Comparison of ENCODE assay signal across 17 cellular contexts in the genomic region with DNA sequence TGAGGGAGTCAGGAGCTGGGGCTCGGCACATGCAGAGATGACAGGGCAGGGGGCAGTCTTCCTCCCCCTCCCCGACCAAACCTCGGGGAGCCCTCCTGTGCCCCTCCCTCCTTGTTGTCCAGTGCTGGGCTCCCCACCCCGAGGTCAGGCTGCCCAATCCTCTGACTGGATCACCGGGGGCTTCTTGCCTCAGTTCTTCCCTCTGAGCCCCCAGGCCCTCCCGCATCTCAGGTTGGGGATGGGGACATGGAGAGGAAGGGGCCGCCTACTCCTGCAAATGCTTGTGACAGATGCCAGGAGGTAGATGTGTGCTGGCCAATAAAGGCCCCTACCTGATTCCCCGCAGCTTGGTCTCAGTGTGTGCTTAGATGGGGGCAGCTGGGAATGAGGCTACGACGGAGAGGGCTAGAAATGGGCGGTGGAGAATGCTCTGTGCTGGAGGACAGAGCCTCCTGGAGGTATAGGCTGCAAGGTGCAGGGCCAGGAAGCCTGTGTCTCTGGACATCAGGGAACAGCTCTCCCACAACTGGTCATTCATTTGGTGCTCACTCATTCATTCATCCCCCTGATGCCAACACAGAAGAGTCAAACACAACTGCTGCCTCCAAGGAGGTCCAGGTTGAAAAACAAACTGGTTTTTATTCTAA. TPM values are rescaled to one million over a fixed set of nuclear protein-coding genes. Genes with fewer than 3 reads are reported as not detected.
DNase-seq lines count a peak whose midpoint lies in the region; ATAC-seq, FAIRE-seq and TF ChIP-seq lines count a peak whose summit lies in the region.
"Had no signal": no experiment of that assay in that cellular context is flagged by ENCODE, and none has a peak within 500 bp of the region (broad histone marks: within the 10 kb centered on the region; RNA-seq: fewer than 3 reads in every experiment).

No MANE protein-coding gene starts in this region.

- WGBS in GM12878 (ENCODE audit: insufficient coverage, insufficient replicate concordance, low lambda C conversion rate, missing lambda C conversion rate), result 88% methylated on average over 11 of the region's 11 CpGs
- WGBS in mesendoderm (ENCODE audit: extremely low coverage, insufficient coverage, low lambda C conversion rate), result no CpG with 5 or more reads among the region's 11 CpGs

- no peak overlapping the region for H2AK5ac ChIP-seq in mesendoderm (ENCODE audit: low read length)

- no peak for TF ChIP-seq RAD21 in GM12878 (IDR thresholded peaks at IDR 0.05; ENCODE audit: insufficient read depth, low read depth, low read length)

- CTCF ChIA-PET in GM12878 (lab: Yijun Ruan, JAX), result interaction anchor here (0.7 to 2.7 kb wide), 2 partner anchors 14 to 105 kb away, joined by 3 to 7 read pairs; no protein-coding TSS in a partner anchor
- CTCF ChIA-PET in CD8-positive, alpha-beta memory T cell (lab: Charles Lee), result no interaction called here

- intact Hi-C loops in GM12878 (cut with micrococcal nuclease; ENCODE audit: unreplicated experiment) (no loop called here), vagina (cut with DNase I) (no loop called here)

- BruUV-seq in GM12878 (replicated peaks; lab: Mats Ljungman, UMichigan), result no TSS peak

- no peaks in the 10 kb centered on the region for H3K4me1 ChIP-seq in GM12878 (ENCODE audit: control insufficient read depth, insufficient read depth, low read length)
- H3K4me1 ChIP-seq in mesendoderm (ENCODE audit: control insufficient read depth, low read depth, low read length), result no peaks in the 10 kb centered on the region
- no peaks in the 10 kb centered on the region for H3K4me1 ChIP-seq in vagina
- no peaks in the 10 kb centered on the region for H3K4me1 ChIP-seq in CD8-positive, alpha-beta memory T cell (ENCODE audit: insufficient read depth, low read length)
- H3K4me1 ChIP-seq: prostate gland, SJSA1 had no signal

- H3K4me3 ChIP-seq in GM12878, result no peak overlapping the region
- H3K4me3 ChIP-seq in mesendoderm (ENCODE audit: low read length), result no peak overlapping the region
- no peak overlapping the region for H3K4me3 ChIP-seq in vagina
- H3K4me3 ChIP-seq in CD8-positive, alpha-beta memory T cell (ENCODE audit: low read length), result no peak overlapping the region
- H3K4me3 ChIP-seq: prostate gland, SJSA1 had no signal

- no peak overlapping the region for H4K5ac ChIP-seq in mesendoderm (ENCODE audit: low read length)

- RAD21 ChIA-PET in GM12878 (lab: Charles Lee; ENCODE audit: unreplicated experiment), result no interaction called here

- no peak overlapping the region for H2BK5ac ChIP-seq in mesendoderm (ENCODE audit: low read length)

- no peak for FAIRE-seq in GM12878 (lab: Jason Lieb, UNC)
- FAIRE-seq: GM18507 had no signal

- H3K4me3 Mint-ChIP-seq in CD8-positive, alpha-beta memory T cell, result no peak overlapping the region
- H3K4me3 Mint-ChIP-seq: activated naive CD4-positive, alpha-beta T cell treated with anti-CD3 and anti-CD28 coated beads, Interleukin-2, amount 50 U/mL, for 24 hours had no signal

- in situ Hi-C loops in GM12878 (cut with MboI), result no loop called here

- no peak overlapping the region for H3K9ac ChIP-seq in GM12878 (ENCODE audit: control insufficient read depth, insufficient read depth, low read length)
- no peak overlapping the region for H3K9ac ChIP-seq in mesendoderm (ENCODE audit: low read length)

- no peak overlapping the region for H3K23ac ChIP-seq in mesendoderm (ENCODE audit: low read length)

- no peak overlapping the region for H2AFZ ChIP-seq in GM12878 (ENCODE audit: control insufficient read depth, low read depth, low read length)

- H3K27me3 ChIP-seq in GM12878 (replicated peaks in 1 of 2; ENCODE audit: control insufficient read depth in 2 of 2, insufficient read depth in 2 of 2, low read length in 1 of 2) (no peaks in the 10 kb centered on the region), mesendoderm (ENCODE audit: insufficient read depth, low read length, poor library complexity) (no peaks in the 10 kb centered on the region), vagina (no peaks in the 10 kb centered on the region)
- H3K27me3 ChIP-seq in CD8-positive, alpha-beta memory T cell (ENCODE audit: insufficient read depth, low read length, poor library complexity, severe bottlenecking), result no peaks in the 10 kb centered on the region
- H3K27me3 ChIP-seq: SJSA1 had no signal

- peak in 2 of 3 experiments; percentile 11 to 15; a peak in 2 of 6 replicates for TF ChIP-seq CTCF in GM12878 (IDR thresholded peaks at IDR 0.05 in 2 of 3, conservative IDR thresholded peaks at IDR 0.05 in 1 of 3; ENCODE audit: control insufficient read depth in 2 of 3, extremely low read depth in 1 of 3, insufficient read depth in 1 of 3, low read depth in 3 of 3, low read length in 3 of 3)
- no peak for TF ChIP-seq CTCF in vagina (IDR thresholded peaks at IDR 0.05)

- H3K18ac ChIP-seq in mesendoderm (ENCODE audit: low read length), result no peak overlapping the region

- TF ChIP-seq EP300 in GM12878 (IDR thresholded peaks at IDR 0.05; ENCODE audit: borderline replicate concordance in 1 of 2, control insufficient read depth in 1 of 2, low read depth in 2 of 2, low read length in 2 of 2), result no peak

- H3K27ac ChIP-seq in GM12878 (ENCODE audit: control insufficient read depth, insufficient read depth) (no peak overlapping the region), mesendoderm (ENCODE audit: low read depth, low read length) (no peak overlapping the region), vagina (no peak overlapping the region)
- H3K27ac ChIP-seq in CD8-positive, alpha-beta memory T cell (ENCODE audit: low read depth, low read length), result no peak overlapping the region
- H3K27ac ChIP-seq: C4-2B, prostate gland, SJSA1 had no signal

- peaks cover 0 to 1% (median 0%) of the 10 kb centered on the region in 5 donors for H3K9me3 Mint-ChIP-seq in CD8-positive, alpha-beta memory T cell
- H3K9me3 Mint-ChIP-seq: activated naive CD4-positive, alpha-beta T cell treated with anti-CD3 and anti-CD28 coated beads, Interleukin-2, amount 50 U/mL, for 24 hours had no signal

- peaks cover 2% of the 10 kb centered on the region for H3K79me1 ChIP-seq in mesendoderm (ENCODE audit: low read length)

- H3K79me2 ChIP-seq in GM12878 (ENCODE audit: control insufficient read depth, insufficient read depth, low read length) (no peaks in the 10 kb centered on the region), mesendoderm (ENCODE audit: control insufficient read depth, insufficient read depth, low read length) (no peaks in the 10 kb centered on the region)

- no peaks in the 10 kb centered on the region for H3K4me1 Mint-ChIP-seq in CD8-positive, alpha-beta memory T cell

- H4K20me1 ChIP-seq in GM12878 (ENCODE audit: control insufficient read depth, insufficient read depth), result no peaks in the 10 kb centered on the region

- ATAC-seq in GM12878, result peak; percentile 28
- ATAC-seq in HG02763 (IDR thresholded peaks at IDR 0.05; ENCODE audit: unreplicated experiment), result no peak

- H3K36me3 Mint-ChIP-seq in CD8-positive, alpha-beta memory T cell, result peaks cover 0 to 4% (median 0%) of the 10 kb centered on the region in 3 donors
- H3K36me3 Mint-ChIP-seq: activated naive CD4-positive, alpha-beta T cell treated with anti-CD3 and anti-CD28 coated beads, Interleukin-2, amount 50 U/mL, for 24 hours had no signal

- H3K4ac ChIP-seq in mesendoderm (ENCODE audit: low read depth, low read length), result no peak overlapping the region

- SMC1A ChIA-PET in GM12878 (lab: Charles Lee; ENCODE audit: uncharacterized antibody, unreplicated experiment), result no interaction called here

- peaks cover 0 to 1% of the 10 kb centered on the region in 2 donors for H3K27me3 Mint-ChIP-seq in CD8-positive, alpha-beta memory T cell
- H3K27me3 Mint-ChIP-seq: activated naive CD4-positive, alpha-beta T cell treated with anti-CD3 and anti-CD28 coated beads, Interleukin-2, amount 50 U/mL, for 24 hours had no signal

- POLR2A ChIA-PET in GM12878 (lab: Charles Lee), result interaction anchor here (0.6 kb wide), 2 partner anchors 65 to 253 kb away, joined by 7 to 8 read pairs; no protein-coding TSS in a partner anchor
- POLR2A ChIA-PET in CD8-positive, alpha-beta memory T cell (lab: Charles Lee), result interaction anchor here (0.6 kb wide), 1 partner anchor 9 kb away, joined by 4 read pairs; a partner anchor contains a TSS

- no peak overlapping the region for H3K4me2 ChIP-seq in GM12878 (ENCODE audit: control insufficient read depth, insufficient read depth)
- no peak overlapping the region for H3K4me2 ChIP-seq in mesendoderm (ENCODE audit: low read length)

- no peak overlapping the region for H2BK15ac ChIP-seq in mesendoderm (replicated peaks; ENCODE audit: low read depth)

- no peak overlapping the region for H3K27ac Mint-ChIP-seq in CD8-positive, alpha-beta memory T cell
- H3K27ac Mint-ChIP-seq: activated naive CD4-positive, alpha-beta T cell treated with anti-CD3 and anti-CD28 coated beads, Interleukin-2, amount 50 U/mL, for 24 hours had no signal

- H3K36me3 ChIP-seq in GM12878 (ENCODE audit: control insufficient read depth in 2 of 2, insufficient read depth in 2 of 2, low read length in 1 of 2), result peaks cover 0 to 5% of the 10 kb centered on the region in 2 experiments; a peak in 3 of 4 replicates
- peaks cover 4% of the 10 kb centered on the region for H3K36me3 ChIP-seq in mesendoderm (ENCODE audit: control insufficient read depth, insufficient read depth, low read length)
- H3K36me3 ChIP-seq in vagina, result peaks cover 0 to 4% of the 10 kb centered on the region in 2 donors
- H3K36me3 ChIP-seq in CD8-positive, alpha-beta memory T cell (ENCODE audit: insufficient read depth, low read length), result no peaks in the 10 kb centered on the region
- H3K36me3 ChIP-seq: prostate gland had no signal

- peak; percentile 56 for DNase-seq in ELF-1 (ENCODE audit: low read depth, low spot score)
- DNase-seq in HuH-7 (ENCODE audit: low spot score), result peak; percentile 82
- no peak for DNase-seq in GM12878 (ENCODE audit: low read depth, low spot score)
- peak; percentile 61 for DNase-seq in mesendoderm
- DNase-seq in vagina (ENCODE audit: extremely low spot score in 2 of 2), result no peak
- no peak for DNase-seq in SHP77 treated with DMSO at 0.1 percent for 48 hours (lab: John Stamatoyannopoulos, UW)
- DNase-seq in CD8-positive, alpha-beta memory T cell, result no peak
- DNase-seq: Karpas-422, kidney glomerular epithelial cell, NCI-H187 treated with DMSO at 0.1 percent for 48 hours, NCI-H774 had no signal

- no peak overlapping the region for H4K8ac ChIP-seq in mesendoderm (ENCODE audit: low read depth, low read length)

- TF ChIP-seq POLR2A in GM12878 (IDR thresholded peaks at IDR 0.05; ENCODE audit: low read depth, low read length) (no peak; the same call in 1 of the 2 replicates), vagina (IDR thresholded peaks at IDR 0.05) (no peak)

- H3K56ac ChIP-seq in mesendoderm (ENCODE audit: low read length), result no peak overlapping the region

- H3K9me3 ChIP-seq in GM12878 (replicated peaks; ENCODE audit: control insufficient read depth, insufficient read depth, low read length) (no peaks in the 10 kb centered on the region), vagina (no peaks in the 10 kb centered on the region)
- no peaks in the 10 kb centered on the region for H3K9me3 ChIP-seq in CD8-positive, alpha-beta memory T cell (ENCODE audit: low read length)
- H3K9me3 ChIP-seq: prostate gland, SJSA1 had no signal

- no peak overlapping the region for H2BK120ac ChIP-seq in mesendoderm (ENCODE audit: low read depth, low read length)

RNA-seq across cellular contexts. Expression of a gene that starts 8.4 kb away (rescaled TPM):
- 36.7 and 43.7 TPM in 2 replicates for total RNA-seq in GM12878 (2013; cell fraction: nucleolus; rRNA removed)
- 30.7 and 37.9 TPM in 2 replicates for total RNA-seq in GM12878 (2014; rRNA removed)
- 10.0 and 11.9 TPM in 2 replicates for total RNA-seq in GM12878 (2014; rRNA removed; fragmentation: Illumina TruSeq; extraction: Trizol)
- 23.1 and 28.4 TPM in 2 replicates for total RNA-seq in GM12878 (2021)
- polyA plus RNA-seq in GM12878 (2011; ENCODE audit: low read depth), result 5.3 TPM
- polyA plus RNA-seq in GM12878 (2011; rRNA removed), result 3.8 and 8.6 TPM in 2 replicates
- 14.9 and 23.0 TPM in 2 replicates for polyA plus RNA-seq in GM12878 (2011; cell fraction: cytosol; rRNA removed)
- polyA plus RNA-seq in GM12878 (2011; cell fraction: nucleus; rRNA removed), result 23.5 and 35.8 TPM in 2 replicates
- 13.5 and 16.4 TPM in 2 replicates for polyA plus RNA-seq in GM12878 (2012)
- polyA plus RNA-seq in GM12878 (2014; fragmentation: Illumina TruSeq; extraction: Trizol), result 3.9 and 8.1 TPM in 2 replicates
- polyA plus RNA-seq in GM12878 (2014; fragmentation: Nextera tagmentation; extraction: Ambion mirVana), result 1 to 10 TPM in 1 of 2 experiments, under 1 TPM in 1; 0.27 to 1.2 TPM
- polyA plus RNA-seq in GM12878 (2014; rRNA removed), result 37.6 and 41.2 TPM in 2 replicates
- 10 to 100 TPM; 36.9 to 38.7 TPM for polyA plus RNA-seq in GM12878 (2016; fragmentation: Nextera tagmentation; extraction: Ambion mirVana)
- polyA minus RNA-seq in GM12878 (2011; rRNA and poly(A)+ RNA removed), result 3.6 and 9.5 TPM in 2 replicates
- 2.9 and 6.8 TPM in 2 replicates for polyA minus RNA-seq in GM12878 (2011; cell fraction: cytosol; rRNA and poly(A)+ RNA removed)
- 5.3 and 13.4 TPM in 2 replicates for polyA minus RNA-seq in GM12878 (2011; cell fraction: nucleus; rRNA and poly(A)+ RNA removed)
- polyA plus RNA-seq in mesendoderm (2013, experiment 1 of 2), result 39.0 TPM
- polyA plus RNA-seq in mesendoderm (2013, experiment 2 of 2), result 37.0 TPM
- total RNA-seq in vagina, result 29.7 TPM
- total RNA-seq in CD8-positive, alpha-beta memory T cell, result 10 to 100 TPM; 37.9 to 41.0 TPM
- 10.4 TPM for polyA plus RNA-seq in CD8-positive, alpha-beta memory T cell

RNA-seq across cellular contexts. Expression of a gene that starts 8.7 kb away (rescaled TPM):
- 358 and 390 TPM in 2 replicates for total RNA-seq in GM12878 (2013; cell fraction: nucleolus; rRNA removed)
- 339 and 342 TPM in 2 replicates for total RNA-seq in GM12878 (2014; rRNA removed)
- total RNA-seq in GM12878 (2014; rRNA removed; fragmentation: Illumina TruSeq; extraction: Trizol), result 200 and 209 TPM in 2 replicates
- total RNA-seq in GM12878 (2021), result 307 and 325 TPM in 2 replicates
- 140 TPM for polyA plus RNA-seq in GM12878 (2011; ENCODE audit: low read depth)
- 233 and 400 TPM in 2 replicates for polyA plus RNA-seq in GM12878 (2011; rRNA removed)
- 486 and 548 TPM in 2 replicates for polyA plus RNA-seq in GM12878 (2011; cell fraction: cytosol; rRNA removed)
- 908 and 919 TPM in 2 replicates for polyA plus RNA-seq in GM12878 (2011; cell fraction: nucleus; rRNA removed)
- polyA plus RNA-seq in GM12878 (2012), result 149 and 217 TPM in 2 replicates
- polyA plus RNA-seq in GM12878 (2014; fragmentation: Illumina TruSeq; extraction: Trizol), result 430 and 480 TPM in 2 replicates
- 100 to 1,000 TPM; 130 to 180 TPM for polyA plus RNA-seq in GM12878 (2014; fragmentation: Nextera tagmentation; extraction: Ambion mirVana)
- polyA plus RNA-seq in GM12878 (2014; rRNA removed), result 369 and 388 TPM in 2 replicates
- 100 to 1,000 TPM; 426 to 464 TPM for polyA plus RNA-seq in GM12878 (2016; fragmentation: Nextera tagmentation; extraction: Ambion mirVana)
- polyA minus RNA-seq in GM12878 (2011; rRNA and poly(A)+ RNA removed), result 345 and 478 TPM in 2 replicates
- polyA minus RNA-seq in GM12878 (2011; cell fraction: cytosol; rRNA and poly(A)+ RNA removed), result 124 and 140 TPM in 2 replicates
- 141 and 185 TPM in 2 replicates for polyA minus RNA-seq in GM12878 (2011; cell fraction: nucleus; rRNA and poly(A)+ RNA removed)
- 366 TPM for polyA plus RNA-seq in mesendoderm (2013, experiment 1 of 2)
- 366 TPM for polyA plus RNA-seq in mesendoderm (2013, experiment 2 of 2)
- total RNA-seq in vagina, result 164 TPM
- 100 to 1,000 TPM; 312 to 327 TPM for total RNA-seq in CD8-positive, alpha-beta memory T cell
- polyA plus RNA-seq in CD8-positive, alpha-beta memory T cell, result 219 TPM

RNA-seq across cellular contexts. Expression of a gene that starts 47.1 kb away (rescaled TPM):
- total RNA-seq in GM12878 (2013; cell fraction: nucleolus; rRNA removed), result not detected in 2 replicates
- total RNA-seq in GM12878 (2014; rRNA removed) (not detected in 2 replicates), GM12878 (2014; rRNA removed; fragmentation: Illumina TruSeq; extraction: Trizol) (not detected in 2 replicates), GM12878 (2021) (0.13 and 0.43 TPM in 2 replicates), vagina (17.4 TPM)
- polyA plus RNA-seq in GM12878 (2011; ENCODE audit: low read depth), result not detected
- polyA plus RNA-seq in GM12878 (2011; rRNA removed) (not detected in 2 replicates), GM12878 (2014; fragmentation: Illumina TruSeq; extraction: Trizol) (not detected in 2 replicates), GM12878 (2014; fragmentation: Nextera tagmentation; extraction: Ambion mirVana) (not detected), GM12878 (2014; rRNA removed) (0.03 and 0.06 TPM in 2 replicates), GM12878 (2016; fragmentation: Nextera tagmentation; extraction: Ambion mirVana) (not detected)
- polyA plus RNA-seq in GM12878 (2011; cell fraction: cytosol; rRNA removed), result 0.07 TPM in 1 of 2 replicates, not detected in the other
- polyA plus RNA-seq in GM12878 (2011; cell fraction: nucleus; rRNA removed), result 0.13 and 0.28 TPM in 2 replicates
- polyA plus RNA-seq in GM12878 (2012), result 0.12 and 0.25 TPM in 2 replicates
- not detected in 2 replicates for polyA minus RNA-seq in GM12878 (2011; rRNA and poly(A)+ RNA removed)
- not detected in 2 replicates for polyA minus RNA-seq in GM12878 (2011; cell fraction: cytosol; rRNA and poly(A)+ RNA removed)
- not detected in 2 replicates for polyA minus RNA-seq in GM12878 (2011; cell fraction: nucleus; rRNA and poly(A)+ RNA removed)
- polyA plus RNA-seq in mesendoderm (2013, experiment 1 of 2), result 12.6 TPM
- 12.0 TPM for polyA plus RNA-seq in mesendoderm (2013, experiment 2 of 2)
- under 1 TPM; 0.61 to 0.71 TPM for total RNA-seq in CD8-positive, alpha-beta memory T cell
- 0.58 TPM for polyA plus RNA-seq in CD8-positive, alpha-beta memory T cell

RNA-seq across cellular contexts. Expression of a gene that starts 53.7 kb away (rescaled TPM):
- total RNA-seq in GM12878 (2013; cell fraction: nucleolus; rRNA removed), result 185 and 191 TPM in 2 replicates
- total RNA-seq in GM12878 (2014; rRNA removed), result 12.0 and 19.4 TPM in 2 replicates
- total RNA-seq in GM12878 (2014; rRNA removed; fragmentation: Illumina TruSeq; extraction: Trizol), result 4.3 and 5.8 TPM in 2 replicates
- total RNA-seq in GM12878 (2021), result 17.5 and 18.3 TPM in 2 replicates
- polyA plus RNA-seq in GM12878 (2011; ENCODE audit: low read depth), result 2.5 TPM
- polyA plus RNA-seq in GM12878 (2011; rRNA removed), result 29.3 and 60.3 TPM in 2 replicates
- polyA plus RNA-seq in GM12878 (2011; cell fraction: cytosol; rRNA removed), result 73.9 and 121 TPM in 2 replicates
- 196 and 245 TPM in 2 replicates for polyA plus RNA-seq in GM12878 (2011; cell fraction: nucleus; rRNA removed)
- polyA plus RNA-seq in GM12878 (2012), result 7.6 and 8.4 TPM in 2 replicates
- polyA plus RNA-seq in GM12878 (2014; fragmentation: Illumina TruSeq; extraction: Trizol), result 0.54 and 2.3 TPM in 2 replicates
- polyA plus RNA-seq in GM12878 (2014; fragmentation: Nextera tagmentation; extraction: Ambion mirVana), result 1 to 10 TPM; 1.2 to 2.3 TPM
- polyA plus RNA-seq in GM12878 (2014; rRNA removed), result 20.7 and 23.8 TPM in 2 replicates
- polyA plus RNA-seq in GM12878 (2016; fragmentation: Nextera tagmentation; extraction: Ambion mirVana), result 10 to 100 TPM in 1 of 2 experiments, 1 to 10 TPM in 1; 10.0 to 13.9 TPM
- polyA minus RNA-seq in GM12878 (2011; rRNA and poly(A)+ RNA removed), result 53.3 and 85.9 TPM in 2 replicates
- polyA minus RNA-seq in GM12878 (2011; cell fraction: cytosol; rRNA and poly(A)+ RNA removed), result 22.1 and 26.0 TPM in 2 replicates
- 59.2 and 86.3 TPM in 2 replicates for polyA minus RNA-seq in GM12878 (2011; cell fraction: nucleus; rRNA and poly(A)+ RNA removed)
- polyA plus RNA-seq in mesendoderm (2013, experiment 1 of 2), result 0.74 TPM
- 0.85 TPM for polyA plus RNA-seq in mesendoderm (2013, experiment 2 of 2)
- 2.5 TPM for total RNA-seq in vagina
- not detected for total RNA-seq in CD8-positive, alpha-beta memory T cell
- polyA plus RNA-seq in CD8-positive, alpha-beta memory T cell, result 0.31 TPM

RNA-seq across cellular contexts. Expression of a gene that starts 56.1 kb away (rescaled TPM):
- not detected in 2 replicates for total RNA-seq in GM12878 (2013; cell fraction: nucleolus; rRNA removed)
- total RNA-seq in GM12878 (2014; rRNA removed) (0.27 TPM in 1 of 2 replicates, not detected in the other), GM12878 (2014; rRNA removed; fragmentation: Illumina TruSeq; extraction: Trizol) (not detected in 2 replicates), GM12878 (2021) (0.32 and 0.46 TPM in 2 replicates), vagina (not detected)
- not detected for polyA plus RNA-seq in GM12878 (2011; ENCODE audit: low read depth)
- polyA plus RNA-seq in GM12878 (2011; rRNA removed) (0.12 TPM in 1 of 2 replicates, not detected in the other), GM12878 (2014; fragmentation: Illumina TruSeq; extraction: Trizol) (not detected in 2 replicates), GM12878 (2014; fragmentation: Nextera tagmentation; extraction: Ambion mirVana) (not detected), GM12878 (2014; rRNA removed) (not detected in 2 replicates), GM12878 (2016; fragmentation: Nextera tagmentation; extraction: Ambion mirVana) (under 1 TPM; 0.17 to 0.24 TPM)
- 0.10 and 0.33 TPM in 2 replicates for polyA plus RNA-seq in GM12878 (2011; cell fraction: cytosol; rRNA removed)
- 0.51 and 0.92 TPM in 2 replicates for polyA plus RNA-seq in GM12878 (2011; cell fraction: nucleus; rRNA removed)
- polyA plus RNA-seq in GM12878 (2012), result 0.31 and 0.35 TPM in 2 replicates
- polyA minus RNA-seq in GM12878 (2011; rRNA and poly(A)+ RNA removed), result not detected in 2 replicates
- not detected in 2 replicates for polyA minus RNA-seq in GM12878 (2011; cell fraction: cytosol; rRNA and poly(A)+ RNA removed)
- polyA minus RNA-seq in GM12878 (2011; cell fraction: nucleus; rRNA and poly(A)+ RNA removed), result not detected in 2 replicates
- polyA plus RNA-seq in mesendoderm (2013, experiment 1 of 2), result 1.3 TPM
- 1.5 TPM for polyA plus RNA-seq in mesendoderm (2013, experiment 2 of 2)
- total RNA-seq in CD8-positive, alpha-beta memory T cell, result not detected
- polyA plus RNA-seq in CD8-positive, alpha-beta memory T cell, result not detected
- total RNA-seq: SJSA1 had no signal

Comparison
In these comparisons a context has a peak if more than half of its experiments do, and no peak if none do; other contexts are left out.
1. DNase-seq: peak in ELF-1 (single experiment), HuH-7 (single experiment) and mesendoderm (single experiment); none in GM12878 (single experiment), vagina (0 of 2), SHP77 treated with DMSO at 0.1 percent for 48 hours (single experiment) and CD8-positive, alpha-beta memory T cell (0 of 5).
2. CTCF ChIP-seq: peak in GM12878 (2 of 3); none in vagina (0 of 3).
3. RNA of a gene that starts 47.1 kb away (total RNA-seq): 17.4 TPM in vagina (single experiment); 0.61 to 0.71 TPM in CD8-positive, alpha-beta memory T cell and 0.13 to 0.43 TPM in GM12878; every median in the first group is over 10 times any median in the second.